In the genomic region with DNA sequence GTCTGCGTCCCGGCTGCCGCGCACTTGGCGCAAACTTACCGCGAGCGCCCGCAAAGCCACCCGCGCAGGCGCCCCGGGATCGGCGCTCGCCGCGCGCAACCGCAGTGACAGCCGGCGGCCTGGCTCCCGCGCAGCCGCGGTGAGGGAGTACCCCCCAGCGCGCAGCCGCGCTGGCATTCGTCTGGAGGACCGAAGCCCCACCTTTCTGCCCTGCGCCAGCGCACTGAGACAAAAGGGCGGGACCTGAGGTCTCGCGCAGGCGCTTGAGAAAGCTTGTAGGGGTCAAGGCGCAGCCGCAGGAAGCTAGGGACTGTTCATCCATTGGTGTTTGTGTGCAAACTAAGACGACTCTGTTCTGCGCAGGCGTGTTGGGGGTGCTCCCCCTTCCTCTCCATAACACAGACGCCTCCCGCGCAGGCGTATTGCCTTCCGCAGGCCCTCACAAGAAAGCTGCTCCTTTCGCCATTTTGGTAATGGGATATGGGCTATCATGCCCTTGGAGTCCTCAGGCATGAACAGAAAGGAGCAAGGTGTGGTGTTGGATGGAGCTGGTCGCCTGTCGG, we compare ENCODE assay signal across 8 cellular contexts.
A peak's percentile ranks its signal among the peaks of the same experiment; 100 is the strongest.
DNase-seq lines count a peak whose midpoint lies in the region; ATAC-seq and FAIRE-seq lines count a peak whose summit lies in the region.

A gene (minus strand): TSS at position 91 of the 563 bp plus-strand sequence. CDS start 558 bp downstream, outside the sequence.

- peak within 1 kb of the TSS; percentile 99 for H3K27ac ChIP-seq in cingulate gyrus (ENCODE audit: low read depth, low read length)

- no peak for FAIRE-seq in GM19239 (lab: Jason Lieb, UNC)

- DNase-seq in AML-193 (lab: John Stamatoyannopoulos, UW) (peak; percentile 100), GM19239 (ENCODE audit: insufficient read length, low spot score) (peak; percentile 76), NCI-H524 treated with DMSO at 0.1 percent for 48 hours (lab: John Stamatoyannopoulos, UW) (peak; percentile 100), kidney tubule cell (ENCODE audit: low spot score) (peak; percentile 100)
- peak; percentile 99 to 100 for DNase-seq in activated CD4-positive, alpha-beta T cell treated with anti-CD3 and anti-CD28 coated beads for 4 hours
- DNase-seq in stimulated activated CD4-positive, alpha-beta T cell treated with anti-CD3 and anti-CD28 coated beads, Interleukin-1b, Interleukin-23, amount 100 ng/mL, for 24 hours (ENCODE audit: low read depth in 4 of 4, low spot score in 1 of 4), result peak; percentile 96 to 99 (median 98)

- peak; percentile 39 for ATAC-seq in HG03457 (IDR thresholded peaks at IDR 0.05; ENCODE audit: unreplicated experiment)

Comparison
In these comparisons a context has a peak if more than half of its experiments do, and no peak if none do; other contexts are left out.
1. Peak in every context shown above with its lines: DNase-seq, ATAC-seq and H3K27ac ChIP-seq.